In genomic region chr2:16324971-16325612, GRCh38 we compare ENCODE assay signal across 17 cellular contexts.
"Had no signal": no experiment of that assay in that cellular context is flagged by ENCODE, and none has a peak within 500 bp of the region (broad histone marks: within the 10 kb centered on the region; RNA-seq: fewer than 3 reads in every experiment).

No MANE protein-coding gene starts in this region.

- H3K36me3 ChIP-seq: adrenal gland, esophagus squamous epithelium, gastrocnemius medialis, right atrium auricular region, spleen, transverse colon, uterus had no signal

- H3K27ac ChIP-seq: adrenal gland, coronary artery, esophagus squamous epithelium, gastrocnemius medialis, right atrium auricular region, spleen, transverse colon, uterus had no signal

- H3K4me1 ChIP-seq: adrenal gland, esophagus squamous epithelium, gastrocnemius medialis, right atrium auricular region, spleen, transverse colon, uterus had no signal

- DNase-seq: activated B cell treated with CpG ODN at 0.5 μM for 24 hours; activated CD4-positive, alpha-beta T cell treated with anti-CD3 and anti-CD28 coated beads for 36 hours; activated CD4-positive, alpha-beta T cell treated with anti-CD3 and anti-CD28 coated beads, Interleukin-2, amount 50 U/mL, for 4 hours; activated CD8-positive, alpha-beta memory T cell treated with anti-CD3 and anti-CD28 coated beads, Interleukin-2, amount 50 U/mL, for 48 hours; activated naive CD4-positive, alpha-beta T cell; activated T-cell treated with anti-CD3 and anti-CD28 coated beads, Interleukin-2, amount 50 U/mL, for 4 hours; adrenal gland; cerebellar nuclear complex; esophagus squamous epithelium; gastrocnemius medialis; mucosa of descending colon; spleen; T1000; transverse colon; uterus had no signal

- H3K9me3 ChIP-seq: adrenal gland, esophagus squamous epithelium, gastrocnemius medialis, mucosa of descending colon, right atrium auricular region, spleen, transverse colon, uterus had no signal

- H3K27me3 ChIP-seq: adrenal gland, esophagus squamous epithelium, gastrocnemius medialis, right atrium auricular region, spleen, transverse colon, uterus had no signal

- H3K4me3 ChIP-seq: adrenal gland, coronary artery, esophagus squamous epithelium, gastrocnemius medialis, mucosa of descending colon, right atrium auricular region, spleen, transverse colon, uterus had no signal
